ENCODE assay signal across 22 cellular contexts in the genomic region with DNA sequence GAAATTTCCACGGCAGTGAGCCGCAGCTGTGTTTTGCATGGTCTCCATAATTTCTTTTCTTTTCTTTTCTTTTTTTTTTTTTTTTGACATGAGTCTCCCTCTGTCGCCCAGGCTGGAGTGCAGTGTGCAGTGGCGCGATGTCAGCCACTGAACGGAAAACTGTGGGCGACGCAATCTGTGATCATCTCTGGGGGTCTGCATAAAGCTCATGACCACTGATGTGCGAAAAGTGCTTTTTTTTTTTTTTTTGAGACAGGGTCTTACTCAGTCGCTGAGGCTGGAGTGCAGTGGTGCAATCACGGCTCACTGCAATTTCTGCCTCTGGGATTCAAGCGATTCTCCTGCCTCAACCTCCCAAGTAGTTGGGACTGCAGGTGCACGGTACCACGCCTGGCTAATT.
"Had no signal": no experiment of that assay in that cellular context is flagged by ENCODE, and none has a peak within 500 bp of the region (broad histone marks: within the 10 kb centered on the region; RNA-seq: fewer than 3 reads in every experiment).

No MANE protein-coding gene starts in this region.

- H3K9me3 ChIP-seq: colonic mucosa, esophagus squamous epithelium, gastroesophageal sphincter, left lung, lower lobe of right lung, psoas muscle, spleen, stomach, thoracic aorta, transverse colon had no signal

- H3K9ac ChIP-seq: parathyroid adenoma had no signal

- ATAC-seq: gastroesophageal sphincter, left lung, lower lobe of right lung, psoas muscle, sciatic nerve had no signal

- H3K36me3 ChIP-seq: colonic mucosa had no signal

- H3K4me3 ChIP-seq: colonic mucosa, esophagus squamous epithelium, gastroesophageal sphincter, left lung, lower lobe of right lung, psoas muscle, spleen, stomach, thoracic aorta, transverse colon had no signal

- H3K27me3 Mint-ChIP-seq: naive B cell had no signal

- H3K4me3 Mint-ChIP-seq: immature natural killer cell had no signal

- H3K4me1 ChIP-seq: colonic mucosa, esophagus squamous epithelium had no signal

- H3K27me3 ChIP-seq: colonic mucosa, esophagus squamous epithelium, gastroesophageal sphincter, left lung, spleen, stomach, transverse colon had no signal

- H2AFZ ChIP-seq: parathyroid adenoma had no signal

- H3K4me1 Mint-ChIP-seq: immature natural killer cell had no signal

- H3K9me3 Mint-ChIP-seq: immature natural killer cell had no signal

- H3K27ac ChIP-seq: colonic mucosa, left lung, lower lobe of right lung, parathyroid adenoma, psoas muscle, spleen, stomach, thoracic aorta, transverse colon had no signal

- DNase-seq: colonic mucosa; dermis blood vessel endothelial cell; esophagus squamous epithelium; foreskin fibroblast; immature natural killer cell; left lung; lower lobe of right lung; mesenchymal stem cell; naive B cell; occipital lobe; psoas muscle; spleen; stimulated activated CD4-positive, alpha-beta T cell treated with anti-CD3 and anti-CD28 coated beads, Interleukin-2, amount 100 ng/mL, for 24 hours; stimulated activated CD4-positive, alpha-beta T cell treated with anti-CD3 and anti-CD28 coated beads, Interleukin-4, amount 100 ng/mL, for 4 hours; stimulated activated naive CD4-positive, alpha-beta T cell; stomach; substantia nigra; transverse colon had no signal

- H3K79me2 ChIP-seq: parathyroid adenoma had no signal
